Comparison of ENCODE assay signal across 8 cellular contexts in genomic region chr16:2882460-2883026, GRCh38. TPM values are rescaled to one million over a fixed set of nuclear protein-coding genes. Genes with fewer than 3 reads are reported as not detected.
DNase-seq lines count a peak whose midpoint lies in the region; ATAC-seq and TF ChIP-seq lines count a peak whose summit lies in the region.

No MANE protein-coding gene starts in this region.

- CTCF ChIA-PET in BJ (lab: Yijun Ruan, JAX), result interaction anchor here (0.6 to 2.0 kb wide), 10 partner anchors 9 to 191 kb away, joined by 3 to 11 read pairs (median 4); no protein-coding TSS in a partner anchor

- H3K27ac ChIP-seq in left lung, result peak overlapping the region; percentile 87 to 92

- peak overlapping the region; percentile 99 for H3K4me3 ChIP-seq in BJ (ENCODE audit: low read depth, low read length)
- peak overlapping the region; percentile 72 to 88 for H3K4me3 ChIP-seq in left lung

- intact Hi-C loops in left lung (cut with DNase I), result no loop called here

- H3K9me3 ChIP-seq in left lung, result no peaks in the 10 kb centered on the region

- TF ChIP-seq CTCF in BJ (IDR thresholded peaks at IDR 0.05; ENCODE audit: insufficient read depth, low read depth, low read length), result no peak
- no peak for TF ChIP-seq CTCF in left lung (IDR thresholded peaks at IDR 0.05)

- peak; percentile 94 for DNase-seq in BJ (ENCODE audit: low read depth)
- DNase-seq in NCI-H524 treated with DMSO at 0.1 percent for 48 hours (lab: John Stamatoyannopoulos, UW), result peak; percentile 96
- DNase-seq in activated CD4-positive, alpha-beta T cell treated with anti-CD3 and anti-CD28 coated beads for 48 hours, result peak; percentile 96
- peak; percentile 99 for DNase-seq in dermis blood vessel endothelial cell
- peak; percentile 96 to 99 for DNase-seq in left lung
- DNase-seq in stimulated activated CD4-positive, alpha-beta T cell treated with anti-CD3 and anti-CD28 coated beads, Interleukin-2, amount 100 ng/mL, for 48 hours, result peak; percentile 76 to 88

- H3K36me3 ChIP-seq in BJ (ENCODE audit: control insufficient read depth, insufficient read depth, low read length) (no peaks in the 10 kb centered on the region), left lung (no peaks in the 10 kb centered on the region)

- H3K4me1 ChIP-seq in left lung, result peaks cover 7 to 16% of the 10 kb centered on the region in 2 donors

- no peaks in the 10 kb centered on the region; the same call in 1 of the 2 replicates for H3K27me3 ChIP-seq in BJ (ENCODE audit: control insufficient read depth, insufficient read depth, low read length)
- no peaks in the 10 kb centered on the region for H3K27me3 ChIP-seq in left lung

- ATAC-seq in GM19324 (IDR thresholded peaks at IDR 0.05; ENCODE audit: low FRiP score, unreplicated experiment) (peak; percentile 91), HG03460 (IDR thresholded peaks at IDR 0.05; ENCODE audit: unreplicated experiment) (peak; percentile 91), left lung (peak; percentile 97)

- POLR2A ChIA-PET in BJ (lab: Charles Lee), result interaction anchor here (0.7 to 1.0 kb wide), 2 partner anchors 30 to 1198 kb away, joined by 3 to 4 read pairs; no protein-coding TSS in a partner anchor

RNA-seq across cellular contexts. Expression of gene FLYWCH2, which starts 0.5 kb away (rescaled TPM):
- polyA plus RNA-seq in BJ (2011; rRNA removed), result 25.6 and 39.9 TPM in 2 replicates
- polyA minus RNA-seq in BJ (2011; rRNA and poly(A)+ RNA removed), result 5.3 and 6.4 TPM in 2 replicates
- 36.0 and 72.2 TPM in 2 replicates for total RNA-seq in dermis blood vessel endothelial cell
- 10 to 100 TPM; 22.1 to 22.4 TPM for total RNA-seq in left lung

RNA-seq across cellular contexts. Expression of gene PRSS22, which starts 24.6 kb away (rescaled TPM):
- not detected in 2 replicates for polyA plus RNA-seq in BJ (2011; rRNA removed)
- not detected in 2 replicates for polyA minus RNA-seq in BJ (2011; rRNA and poly(A)+ RNA removed)
- total RNA-seq in dermis blood vessel endothelial cell (not detected in 2 replicates), left lung (10 to 100 TPM; 15.7 to 16.7 TPM)

RNA-seq across cellular contexts. Expression of gene FLYWCH1, which starts 29.2 kb away (rescaled TPM):
- polyA plus RNA-seq in BJ (2011; rRNA removed), result 16.2 and 25.4 TPM in 2 replicates
- polyA minus RNA-seq in BJ (2011; rRNA and poly(A)+ RNA removed), result 16.5 and 21.8 TPM in 2 replicates
- total RNA-seq in dermis blood vessel endothelial cell, result 39.5 and 41.0 TPM in 2 replicates
- total RNA-seq in left lung, result 10 to 100 TPM; 29.3 to 29.4 TPM

RNA-seq across cellular contexts. Expression of gene ZG16B, which starts 52.4 kb away (rescaled TPM):
- polyA plus RNA-seq in BJ (2011; rRNA removed), result 0.10 TPM in 2 replicates
- polyA minus RNA-seq in BJ (2011; rRNA and poly(A)+ RNA removed), result not detected in 2 replicates
- 0.19 and 0.68 TPM in 2 replicates for total RNA-seq in dermis blood vessel endothelial cell
- 1 to 10 TPM in 1 of 2 donors, under 1 TPM in 1; 0.61 to 1.4 TPM for total RNA-seq in left lung

Comparison
In these comparisons a context has a peak if more than half of its experiments do, and no peak if none do; other contexts are left out.
1. Peak in every context shown above with its lines: DNase-seq, ATAC-seq, H3K4me3 ChIP-seq and H3K27ac ChIP-seq.
2. RNA of gene PRSS22, which starts 24.6 kb away (total RNA-seq): 15.7 to 16.7 TPM in left lung; not detected in dermis blood vessel endothelial cell; every median in the first group is over 10 times any median in the second.